Comparison of ENCODE assay signal across 23 cellular contexts in genomic region chr6:21965953-21966539, GRCh38.
DNase-seq lines count a peak whose midpoint lies in the region; ATAC-seq, FAIRE-seq and TF ChIP-seq lines count a peak whose summit lies in the region.
"Had no signal": no experiment of that assay in that cellular context is flagged by ENCODE, and none has a peak within 500 bp of the region (broad histone marks: within the 10 kb centered on the region; RNA-seq: fewer than 3 reads in every experiment).

No MANE protein-coding gene starts in this region.

- H4K20me1 ChIP-seq in astrocyte (ENCODE audit: insufficient read depth, low read length) = no peaks in the 10 kb centered on the region

- no peak overlapping the region for H2AFZ ChIP-seq in astrocyte (ENCODE audit: low read depth, low read length)

- H3K36me3 ChIP-seq in astrocyte (ENCODE audit: insufficient read depth, low read length) (no peaks in the 10 kb centered on the region), thymus (ENCODE audit: control insufficient read depth, insufficient read depth) (no peaks in the 10 kb centered on the region)
- H3K36me3 ChIP-seq: BE2C had no signal

- H3K9me3 ChIP-seq in astrocyte (ENCODE audit: insufficient read depth, low read depth, low read length) (no peaks in the 10 kb centered on the region), thymus (ENCODE audit: control insufficient read depth) (no peaks in the 10 kb centered on the region)
- H3K9me3 ChIP-seq: A549, BE2C had no signal

- no peak overlapping the region for H3K9ac ChIP-seq in astrocyte (ENCODE audit: low read length)

- no peaks in the 10 kb centered on the region for H3K27me3 Mint-ChIP-seq in astrocyte (ENCODE audit: low read depth, unreplicated experiment)
- H3K27me3 Mint-ChIP-seq: CD4-positive, alpha-beta T cell had no signal

- H3K27ac ChIP-seq in astrocyte (ENCODE audit: low read depth, low read length) (no peak overlapping the region), thymus (ENCODE audit: low read depth) (peak overlapping the region; percentile 15)
- H3K27ac ChIP-seq: A549 had no signal

- no peak for TF ChIP-seq POLR2A in GM12891 (IDR thresholded peaks at IDR 0.05; ENCODE audit: low read depth, low read length)

- no peaks in the 10 kb centered on the region for H3K27me3 ChIP-seq in astrocyte (ENCODE audit: insufficient read depth, low read length)
- H3K27me3 ChIP-seq in thymus (ENCODE audit: control insufficient read depth, insufficient read depth) = no peaks in the 10 kb centered on the region
- H3K27me3 ChIP-seq: BE2C had no signal

- H3K4me3 ChIP-seq in astrocyte (ENCODE audit: insufficient read depth, low read depth, low read length) (no peak overlapping the region), thymus (ENCODE audit: low read length) (no peak overlapping the region)
- H3K4me3 ChIP-seq: A549 had no signal

- ATAC-seq in HG03460 (IDR thresholded peaks at IDR 0.05; ENCODE audit: unreplicated experiment) (no peak), HG02798 (IDR thresholded peaks at IDR 0.05; ENCODE audit: poor library complexity, unreplicated experiment) (no peak)
- ATAC-seq: A549 had no signal

- FAIRE-seq in GM12891 (lab: Jason Lieb, UNC) (peak; percentile 31), astrocyte (lab: Jason Lieb, UNC) (no peak)
- FAIRE-seq: A549, GM12892 had no signal

- no peaks in the 10 kb centered on the region for H3K79me2 ChIP-seq in astrocyte (ENCODE audit: insufficient read depth, low read length)

- H3K9me3 Mint-ChIP-seq in astrocyte (ENCODE audit: unreplicated experiment) = no peaks in the 10 kb centered on the region
- H3K9me3 Mint-ChIP-seq: CD4-positive, alpha-beta T cell had no signal

- WGBS in thymus = 85% methylated on average over 8 of the region's 8 CpGs

- no peak overlapping the region for H3K4me2 ChIP-seq in astrocyte (ENCODE audit: low read length)
- H3K4me2 ChIP-seq: A549 had no signal

- H3K4me1 ChIP-seq in astrocyte (ENCODE audit: insufficient read depth, low read length) (no peaks in the 10 kb centered on the region), thymus (ENCODE audit: control insufficient read depth, insufficient read depth, low read length) (peaks cover 20% of the 10 kb centered on the region)
- H3K4me1 ChIP-seq: A549 had no signal

- TF ChIP-seq CTCF in astrocyte (IDR thresholded peaks at IDR 0.05; ENCODE audit: insufficient read depth, low read depth, low read length) = no peak

- peaks cover 19% of the 10 kb centered on the region for H3K4me1 Mint-ChIP-seq in astrocyte (ENCODE audit: low read depth, unreplicated experiment)

- H3K4me3 Mint-ChIP-seq in astrocyte (ENCODE audit: unreplicated experiment) = no peak overlapping the region
- H3K4me3 Mint-ChIP-seq: CD4-positive, alpha-beta T cell had no signal

- no peak for DNase-seq in GM12891 (ENCODE audit: insufficient read length, low spot score)
- DNase-seq in astrocyte (ENCODE audit: low read depth) = no peak
- DNase-seq in kidney tubule cell (ENCODE audit: low spot score) = peak; percentile 39
- DNase-seq in NCI-H2107 (lab: John Stamatoyannopoulos, UW) = no peak
- DNase-seq: BE2C; CD4-positive, alpha-beta T cell; COR-L47; DMS 273 treated with DMSO at 0.1 percent for 48 hours; KG1; NCI-H1105; NCI-H146; NCI-H2029 treated with DMSO at 0.1 percent for 48 hours; NCI-H2171; NCI-H345; NCI-H524; NCI-H82; OCI-M1; Right ventricle myocardium superior had no signal

- H3K27ac Mint-ChIP-seq in astrocyte (ENCODE audit: unreplicated experiment) = peak overlapping the region; percentile 3
- H3K27ac Mint-ChIP-seq: CD4-positive, alpha-beta T cell had no signal

- H3K36me3 Mint-ChIP-seq in astrocyte (ENCODE audit: low read depth, unreplicated experiment) = peaks cover 2% of the 10 kb centered on the region

TF ChIP-seq in GM12891, 5 proteins besides CTCF, POLR2A, EP300 and RAD21:
- TF ChIP-seq TAF1 (IDR thresholded peaks at IDR 0.05; ENCODE audit: low read depth, low read length) (no peak), POLR2AphosphoS5 (IDR thresholded peaks at IDR 0.05; ENCODE audit: low read depth, low read length) (no peak), POU2F2 (IDR thresholded peaks at IDR 0.05; ENCODE audit: low read depth, low read length) (no peak), PAX5 (IDR thresholded peaks at IDR 0.05; ENCODE audit: insufficient read depth, low read length, severe bottlenecking) (no peak), SPI1 (IDR thresholded peaks at IDR 0.05; ENCODE audit: low read depth, low read length) (no peak)
